8 cellular contexts compared by ENCODE assay signal in genomic region chr19:45901912-45902650, GRCh38. TPM values are rescaled to one million over a fixed set of nuclear protein-coding genes. Genes with fewer than 3 reads are reported as not detected.
A peak's percentile ranks its signal among the peaks of the same experiment; 100 is the strongest.
DNase-seq lines count a peak whose midpoint lies in the region; ATAC-seq and TF ChIP-seq lines count a peak whose summit lies in the region.

TSS of gene MYPOP (minus strand) at chr19:45902613. CDS start at chr19:45901773, 840 bp downstream.

- peaks cover 0 to 15% (median 5%) of the 10 kb centered on the region in 4 donors for H3K4me1 ChIP-seq in right lobe of liver
- H3K4me1 ChIP-seq in tibial artery = peaks cover 0 to 25% (median 14%) of the 10 kb centered on the region in 4 donors

- no TSS peak for BruUV-seq in MCF 10A (replicated peaks; lab: Mats Ljungman, UMichigan)

- H3K27ac Mint-ChIP-seq in MCF 10A (ENCODE audit: low read depth, unreplicated experiment) = peak within 1 kb of the TSS; percentile 83

- TF ChIP-seq CTCF in MCF 10A (IDR thresholded peaks at IDR 0.05; ENCODE audit: unreplicated experiment) (no peak), right lobe of liver (IDR thresholded peaks at IDR 0.05) (no peak), tibial artery (IDR thresholded peaks at IDR 0.05) (no peak)

- CTCF ChIA-PET in MCF 10A (lab: Yijun Ruan, JAX) = interaction anchor here (0.7 to 1.9 kb wide), 5 partner anchors 10 to 379 kb away, joined by 3 to 8 read pairs (median 5); no protein-coding TSS in a partner anchor

- no peaks in the 10 kb centered on the region for H3K9me3 Mint-ChIP-seq in MCF 10A (ENCODE audit: unreplicated experiment)

- DNase-seq in DMS53 treated with DMSO at 0.1 percent for 48 hours (lab: John Stamatoyannopoulos, UW; ENCODE audit: unreplicated experiment) = peak; percentile 32
- peak; percentile 21 for DNase-seq in NCI-H1105 (lab: John Stamatoyannopoulos, UW)
- DNase-seq in MCF 10A (ENCODE audit: unreplicated experiment) = peak; percentile 16
- DNase-seq in right lobe of liver = no peak
- no peak for DNase-seq in tibial artery
- no peak for DNase-seq in inferior parietal cortex (ENCODE audit: extremely low spot score)

- H3K4me3 Mint-ChIP-seq in MCF 10A (ENCODE audit: unreplicated experiment) = peak within 1 kb of the TSS; percentile 98

- no peaks in the 10 kb centered on the region for H3K27me3 Mint-ChIP-seq in MCF 10A (ENCODE audit: insufficient read depth, unreplicated experiment)

- TF ChIP-seq POLR2A in right lobe of liver (IDR thresholded peaks at IDR 0.05) = no peak

- H3K4me3 ChIP-seq in right lobe of liver = peak within 1 kb of the TSS; percentile 62 to 65 (median 62)
- H3K4me3 ChIP-seq in tibial artery = peak within 1 kb of the TSS; percentile 70 to 78

- POLR2A ChIA-PET in MCF 10A (lab: Yijun Ruan, JAX) = interaction anchor here (0.6 to 4.4 kb wide), 14 partner anchors 15 to 759 kb away, joined by 3 to 46 read pairs (median 4); partner anchors contain the start of genes CCDC61, FOXA3, IRF2BP1 and SYMPK

- H3K36me3 ChIP-seq in right lobe of liver = peaks cover 0 to 6% (median 2%) of the 10 kb centered on the region in 4 donors
- H3K36me3 ChIP-seq in tibial artery = peaks cover 6 to 26% (median 21%) of the 10 kb centered on the region in 3 donors

- peaks cover 40% of the 10 kb centered on the region for H3K36me3 Mint-ChIP-seq in MCF 10A (ENCODE audit: insufficient read depth, unreplicated experiment)

- no peaks in the 10 kb centered on the region for H3K27me3 ChIP-seq in right lobe of liver
- no peaks in the 10 kb centered on the region for H3K27me3 ChIP-seq in tibial artery

- H3K9me3 ChIP-seq in right lobe of liver = no peaks in the 10 kb centered on the region
- no peaks in the 10 kb centered on the region for H3K9me3 ChIP-seq in tibial artery

- intact Hi-C loops in MCF 10A (cut with micrococcal nuclease) = no loop called here
- intact Hi-C loops in right lobe of liver (cut with DNase I) = no loop called here
- intact Hi-C loops in tibial artery (cut with DNase I; ENCODE audit: low total_unique reads) = no loop called here

- WGBS in right lobe of liver (ENCODE audit: insufficient coverage, low coverage, low lambda C conversion rate, missing lambda C conversion rate) = 1% methylated on average over 40 of the region's 47 CpGs

- ATAC-seq in right lobe of liver (no peak), GM19351 (IDR thresholded peaks at IDR 0.05; ENCODE audit: unreplicated experiment) (no peak), HG03097 (IDR thresholded peaks at IDR 0.05; ENCODE audit: low FRiP score, unreplicated experiment) (no peak)

- peaks cover 6% of the 10 kb centered on the region for H3K4me1 Mint-ChIP-seq in MCF 10A (ENCODE audit: insufficient read depth, unreplicated experiment)

- H3K27ac ChIP-seq in right lobe of liver (peak within 1 kb of the TSS; percentile 25 to 47 (median 27)), tibial artery (peak within 1 kb of the TSS; percentile 71 to 76)

RNA-seq across cellular contexts. Expression of gene MYPOP, which starts in this region (rescaled TPM):
- total RNA-seq in MCF 10A (2022) (5.5 and 7.0 TPM in 2 replicates), right lobe of liver (1 to 10 TPM; 2.5 to 5.2 (median 3.9) TPM)

Comparison
In these comparisons a context has a peak if more than half of its experiments do, and no peak if none do; other contexts are left out.
1. DNase-seq: peak in DMS53 treated with DMSO at 0.1 percent for 48 hours (single experiment), NCI-H1105 (single experiment) and MCF 10A (single experiment); none in right lobe of liver (0 of 3), tibial artery (0 of 2) and inferior parietal cortex (single experiment).